Comparison of ENCODE assay signal across 1 cellular context in the genomic region with DNA sequence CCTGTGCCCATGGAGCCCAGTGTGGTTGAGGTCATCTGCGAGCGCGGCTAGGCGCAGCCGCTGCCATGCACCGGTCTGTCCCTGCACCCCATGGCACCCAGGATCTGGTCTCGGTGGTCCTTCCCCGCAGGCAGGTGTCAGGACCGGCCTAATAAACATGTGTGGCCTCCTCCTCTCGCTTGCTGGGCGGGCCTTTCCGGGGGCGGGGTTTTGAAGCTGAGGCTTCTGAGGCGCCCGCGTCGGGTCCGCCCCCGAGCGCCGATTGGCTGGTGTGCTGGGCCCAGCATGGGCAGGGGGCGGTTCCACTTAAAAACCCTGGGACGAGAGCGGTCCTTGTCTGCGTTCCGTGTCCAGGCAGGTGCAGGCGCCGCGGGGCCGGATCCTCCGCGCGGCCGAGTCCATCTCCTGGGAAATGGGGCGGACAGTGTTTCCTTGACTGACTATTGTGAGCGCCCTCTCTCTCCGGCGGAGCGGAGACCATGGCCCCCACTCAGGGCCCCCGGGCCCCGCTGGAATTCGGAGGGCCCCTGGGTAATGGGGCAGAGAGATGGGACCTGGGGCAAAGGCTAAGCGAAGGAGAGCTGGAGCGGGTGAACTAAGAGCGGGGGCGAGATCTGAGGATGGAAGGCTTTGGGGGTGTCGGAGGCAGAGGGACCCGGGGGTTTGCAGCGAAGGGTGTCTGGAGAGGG.
TF ChIP-seq lines count a peak whose summit lies in the region.

A gene (plus strand): TSS at position 336 of the 689 bp plus-strand sequence. CDS start 144 bp downstream, at position 480.

TF ChIP-seq in HepG2, 621 proteins besides CTCF, POLR2A, EP300 and RAD21 (continued from another document and continues in another):
- TF ChIP-seq, protein P1, sequence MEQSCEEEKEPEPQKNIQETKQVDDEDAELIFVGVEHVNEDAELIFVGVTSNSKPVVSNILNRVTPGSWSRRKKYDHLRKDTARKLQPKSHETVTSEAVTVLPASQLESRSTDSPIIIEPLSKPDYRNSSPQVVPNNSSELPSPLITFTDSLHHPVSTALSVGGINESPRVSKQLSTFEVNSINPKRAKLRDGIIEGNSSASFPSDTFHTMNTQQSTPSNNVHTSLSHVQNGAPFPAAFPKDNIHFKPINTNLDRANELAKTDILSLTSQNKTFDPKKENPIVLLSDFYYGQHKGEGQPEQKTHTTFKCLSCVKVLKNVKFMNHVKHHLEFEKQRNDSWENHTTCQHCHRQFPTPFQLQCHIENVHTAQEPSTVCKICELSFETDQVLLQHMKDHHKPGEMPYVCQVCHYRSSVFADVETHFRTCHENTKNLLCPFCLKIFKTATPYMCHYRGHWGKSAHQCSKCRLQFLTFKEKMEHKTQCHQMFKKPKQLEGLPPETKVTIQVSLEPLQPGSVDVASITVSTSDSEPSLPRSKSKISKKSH (CRISPR knock-in tag; IDR thresholded peaks at IDR 0.05; ENCODE audit: borderline replicate concordance) = no peak; the same call in 1 of the 2 replicates
- TF ChIP-seq, protein P2, sequence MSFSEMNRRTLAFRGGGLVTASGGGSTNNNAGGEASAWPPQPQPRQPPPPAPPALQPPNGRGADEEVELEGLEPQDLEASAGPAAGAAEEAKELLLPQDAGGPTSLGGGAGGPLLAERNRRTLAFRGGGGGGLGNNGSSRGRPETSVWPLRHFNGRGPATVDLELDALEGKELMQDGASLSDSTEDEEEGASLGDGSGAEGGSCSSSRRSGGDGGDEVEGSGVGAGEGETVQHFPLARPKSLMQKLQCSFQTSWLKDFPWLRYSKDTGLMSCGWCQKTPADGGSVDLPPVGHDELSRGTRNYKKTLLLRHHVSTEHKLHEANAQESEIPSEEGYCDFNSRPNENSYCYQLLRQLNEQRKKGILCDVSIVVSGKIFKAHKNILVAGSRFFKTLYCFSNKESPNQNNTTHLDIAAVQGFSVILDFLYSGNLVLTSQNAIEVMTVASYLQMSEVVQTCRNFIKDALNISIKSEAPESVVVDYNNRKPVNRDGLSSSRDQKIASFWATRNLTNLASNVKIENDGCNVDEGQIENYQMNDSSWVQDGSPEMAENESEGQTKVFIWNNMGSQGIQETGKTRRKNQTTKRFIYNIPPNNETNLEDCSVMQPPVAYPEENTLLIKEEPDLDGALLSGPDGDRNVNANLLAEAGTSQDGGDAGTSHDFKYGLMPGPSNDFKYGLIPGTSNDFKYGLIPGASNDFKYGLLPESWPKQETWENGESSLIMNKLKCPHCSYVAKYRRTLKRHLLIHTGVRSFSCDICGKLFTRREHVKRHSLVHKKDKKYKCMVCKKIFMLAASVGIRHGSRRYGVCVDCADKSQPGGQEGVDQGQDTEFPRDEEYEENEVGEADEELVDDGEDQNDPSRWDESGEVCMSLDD (CRISPR knock-in tag; IDR thresholded peaks at IDR 0.05; ENCODE audit: borderline replicate concordance) = 0 out of 2 replicates have a peak, but pooled peaks have one; percentile 31
- TF ChIP-seq ZNF225 (CRISPR knock-in tag; IDR thresholded peaks at IDR 0.05) (no peak), KDM5A (IDR thresholded peaks at IDR 0.05; ENCODE audit: borderline replicate concordance, low read length) (peak; percentile 62; the same call in 1 of the 2 replicates), SALL1 (CRISPR knock-in tag; IDR thresholded peaks at IDR 0.05) (peak; percentile 47; the same call in 1 of the 2 replicates), PHB2 (IDR thresholded peaks at IDR 0.05; ENCODE audit: partially characterized antibody) (no peak), ZNF883 (CRISPR knock-in tag; IDR thresholded peaks at IDR 0.05; ENCODE audit: not compliant biosample characterization) (no peak), POLR2AphosphoS5 (IDR thresholded peaks at IDR 0.05; ENCODE audit: low read depth, low read length) (peak; percentile 99), PHF5A (CRISPR knock-in tag; IDR thresholded peaks at IDR 0.05; ENCODE audit: low read depth, unreplicated experiment) (peak; percentile 71), SALL2 (CRISPR knock-in tag; IDR thresholded peaks at IDR 0.05) (peak; percentile 84; the same call in 1 of the 2 replicates), PCBP2 (optimal IDR thresholded peaks at IDR 0.05; ENCODE audit: low read depth, low read length, poor library complexity, severe bottlenecking) (no peak), ZSCAN29 (CRISPR knock-in tag; conservative IDR thresholded peaks at IDR 0.05) (0 out of 2 replicates have a peak, but pooled peaks have one; percentile 70), ZNF709 (CRISPR knock-in tag; IDR thresholded peaks at IDR 0.05) (peak; percentile 45; the same call in 1 of the 2 replicates), HNRNPK (IDR thresholded peaks at IDR 0.05; ENCODE audit: low read depth, low read length, poor library complexity, severe bottlenecking) (no peak), ZNF841 (CRISPR knock-in tag; IDR thresholded peaks at IDR 0.05; ENCODE audit: borderline replicate concordance) (no peak), ZC3H13 (CRISPR knock-in tag; IDR thresholded peaks at IDR 0.05) (peak; percentile 87), SRSF1 (optimal IDR thresholded peaks at IDR 0.05; ENCODE audit: low read depth, low read length) (peak; percentile 92), RFX5 (IDR thresholded peaks at IDR 0.05; ENCODE audit: low read depth, low read length) (0 out of 2 replicates have a peak, but pooled peaks have one; percentile 13), FOSL2 (CRISPR knock-in tag; IDR thresholded peaks at IDR 0.05) (0 out of 2 replicates have a peak, but pooled peaks have one; percentile 9), SP1 (IDR thresholded peaks at IDR 0.05) (no peak), SP1 (CRISPR knock-in tag; IDR thresholded peaks at IDR 0.05) (peak; percentile 87), MYC (CRISPR knock-in tag; IDR thresholded peaks at IDR 0.05; ENCODE audit: borderline replicate concordance) (peak; percentile 53; the same call in 1 of the 2 replicates), KAT7 (CRISPR knock-in tag; IDR thresholded peaks at IDR 0.05; ENCODE audit: borderline replicate concordance) (no peak), MXD4 (CRISPR knock-in tag; IDR thresholded peaks at IDR 0.05) (no peak), GLI4 (CRISPR knock-in tag; IDR thresholded peaks at IDR 0.05; ENCODE audit: borderline replicate concordance) (no peak), REL (CRISPR knock-in tag; conservative IDR thresholded peaks at IDR 0.05) (no peak), ZFP1 (CRISPR knock-in tag; IDR thresholded peaks at IDR 0.05) (no peak), XRCC5 (optimal IDR thresholded peaks at IDR 0.05; ENCODE audit: low read length) (no peak), NFKB2 (CRISPR knock-in tag; IDR thresholded peaks at IDR 0.05; ENCODE audit: borderline replicate concordance) (peak; percentile 36; the same call in 1 of the 2 replicates), ZNF747 (CRISPR knock-in tag; IDR thresholded peaks at IDR 0.05; ENCODE audit: borderline replicate concordance) (0 out of 2 replicates have a peak, but pooled peaks have one; percentile 44), ZBTB3 (CRISPR knock-in tag; IDR thresholded peaks at IDR 0.05; ENCODE audit: borderline replicate concordance, low read depth) (0 out of 2 replicates have a peak, but pooled peaks have one; percentile 31), KDM6A (CRISPR knock-in tag; IDR thresholded peaks at IDR 0.05; ENCODE audit: low read depth) (no peak), YY1 (IDR thresholded peaks at IDR 0.05; ENCODE audit: insufficient read depth, insufficient replicate concordance, low read depth, low read length) (peak; percentile 61)
- TF ChIP-seq, protein P3, sequence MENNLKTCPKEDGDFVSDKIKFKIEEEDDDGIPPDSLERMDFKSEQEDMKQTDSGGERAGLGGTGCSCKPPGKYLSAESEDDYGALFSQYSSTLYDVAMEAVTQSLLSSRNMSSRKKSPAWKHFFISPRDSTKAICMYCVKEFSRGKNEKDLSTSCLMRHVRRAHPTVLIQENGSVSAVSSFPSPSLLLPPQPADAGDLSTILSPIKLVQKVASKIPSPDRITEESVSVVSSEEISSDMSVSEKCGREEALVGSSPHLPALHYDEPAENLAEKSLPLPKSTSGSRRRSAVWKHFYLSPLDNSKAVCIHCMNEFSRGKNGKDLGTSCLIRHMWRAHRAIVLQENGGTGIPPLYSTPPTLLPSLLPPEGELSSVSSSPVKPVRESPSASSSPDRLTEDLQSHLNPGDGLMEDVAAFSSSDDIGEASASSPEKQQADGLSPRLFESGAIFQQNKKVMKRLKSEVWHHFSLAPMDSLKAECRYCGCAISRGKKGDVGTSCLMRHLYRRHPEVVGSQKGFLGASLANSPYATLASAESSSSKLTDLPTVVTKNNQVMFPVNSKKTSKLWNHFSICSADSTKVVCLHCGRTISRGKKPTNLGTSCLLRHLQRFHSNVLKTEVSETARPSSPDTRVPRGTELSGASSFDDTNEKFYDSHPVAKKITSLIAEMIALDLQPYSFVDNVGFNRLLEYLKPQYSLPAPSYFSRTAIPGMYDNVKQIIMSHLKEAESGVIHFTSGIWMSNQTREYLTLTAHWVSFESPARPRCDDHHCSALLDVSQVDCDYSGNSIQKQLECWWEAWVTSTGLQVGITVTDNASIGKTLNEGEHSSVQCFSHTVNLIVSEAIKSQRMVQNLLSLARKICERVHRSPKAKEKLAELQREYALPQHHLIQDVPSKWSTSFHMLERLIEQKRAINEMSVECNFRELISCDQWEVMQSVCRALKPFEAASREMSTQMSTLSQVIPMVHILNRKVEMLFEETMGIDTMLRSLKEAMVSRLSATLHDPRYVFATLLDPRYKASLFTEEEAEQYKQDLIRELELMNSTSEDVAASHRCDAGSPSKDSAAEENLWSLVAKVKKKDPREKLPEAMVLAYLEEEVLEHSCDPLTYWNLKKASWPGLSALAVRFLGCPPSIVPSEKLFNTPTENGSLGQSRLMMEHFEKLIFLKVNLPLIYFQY (CRISPR knock-in tag; IDR thresholded peaks at IDR 0.05; ENCODE audit: borderline replicate concordance) = no peak
- TF ChIP-seq, protein P4, sequence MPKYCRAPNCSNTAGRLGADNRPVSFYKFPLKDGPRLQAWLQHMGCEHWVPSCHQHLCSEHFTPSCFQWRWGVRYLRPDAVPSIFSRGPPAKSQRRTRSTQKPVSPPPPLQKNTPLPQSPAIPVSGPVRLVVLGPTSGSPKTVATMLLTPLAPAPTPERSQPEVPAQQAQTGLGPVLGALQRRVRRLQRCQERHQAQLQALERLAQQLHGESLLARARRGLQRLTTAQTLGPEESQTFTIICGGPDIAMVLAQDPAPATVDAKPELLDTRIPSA (CRISPR knock-in tag; IDR thresholded peaks at IDR 0.05; ENCODE audit: borderline replicate concordance) = 0 out of 2 replicates have a peak, but pooled peaks have one; percentile 16
- TF ChIP-seq, protein P5, sequence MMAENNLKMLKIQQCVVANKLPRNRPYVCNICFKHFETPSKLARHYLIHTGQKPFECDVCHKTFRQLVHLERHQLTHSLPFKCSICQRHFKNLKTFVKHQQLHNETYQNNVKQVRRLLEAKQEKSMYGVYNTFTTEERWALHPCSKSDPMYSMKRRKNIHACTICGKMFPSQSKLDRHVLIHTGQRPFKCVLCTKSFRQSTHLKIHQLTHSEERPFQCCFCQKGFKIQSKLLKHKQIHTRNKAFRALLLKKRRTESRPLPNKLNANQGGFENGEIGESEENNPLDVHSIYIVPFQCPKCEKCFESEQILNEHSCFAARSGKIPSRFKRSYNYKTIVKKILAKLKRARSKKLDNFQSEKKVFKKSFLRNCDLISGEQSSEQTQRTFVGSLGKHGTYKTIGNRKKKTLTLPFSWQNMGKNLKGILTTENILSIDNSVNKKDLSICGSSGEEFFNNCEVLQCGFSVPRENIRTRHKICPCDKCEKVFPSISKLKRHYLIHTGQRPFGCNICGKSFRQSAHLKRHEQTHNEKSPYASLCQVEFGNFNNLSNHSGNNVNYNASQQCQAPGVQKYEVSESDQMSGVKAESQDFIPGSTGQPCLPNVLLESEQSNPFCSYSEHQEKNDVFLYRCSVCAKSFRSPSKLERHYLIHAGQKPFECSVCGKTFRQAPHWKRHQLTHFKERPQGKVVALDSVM (CRISPR knock-in tag; IDR thresholded peaks at IDR 0.05) = 0 out of 2 replicates have a peak, but pooled peaks have one; percentile 43
- TF ChIP-seq, protein P6, sequence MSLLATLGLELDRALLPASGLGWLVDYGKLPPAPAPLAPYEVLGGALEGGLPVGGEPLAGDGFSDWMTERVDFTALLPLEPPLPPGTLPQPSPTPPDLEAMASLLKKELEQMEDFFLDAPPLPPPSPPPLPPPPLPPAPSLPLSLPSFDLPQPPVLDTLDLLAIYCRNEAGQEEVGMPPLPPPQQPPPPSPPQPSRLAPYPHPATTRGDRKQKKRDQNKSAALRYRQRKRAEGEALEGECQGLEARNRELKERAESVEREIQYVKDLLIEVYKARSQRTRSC (CRISPR knock-in tag; IDR thresholded peaks at IDR 0.05; ENCODE audit: low read depth) = peak; percentile 62; the same call in 1 of the 2 replicates
- TF ChIP-seq, protein P7, sequence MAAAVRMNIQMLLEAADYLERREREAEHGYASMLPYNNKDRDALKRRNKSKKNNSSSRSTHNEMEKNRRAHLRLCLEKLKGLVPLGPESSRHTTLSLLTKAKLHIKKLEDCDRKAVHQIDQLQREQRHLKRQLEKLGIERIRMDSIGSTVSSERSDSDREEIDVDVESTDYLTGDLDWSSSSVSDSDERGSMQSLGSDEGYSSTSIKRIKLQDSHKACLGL (CRISPR knock-in tag; IDR thresholded peaks at IDR 0.05) = peak; percentile 55
- TF ChIP-seq, protein P8, sequence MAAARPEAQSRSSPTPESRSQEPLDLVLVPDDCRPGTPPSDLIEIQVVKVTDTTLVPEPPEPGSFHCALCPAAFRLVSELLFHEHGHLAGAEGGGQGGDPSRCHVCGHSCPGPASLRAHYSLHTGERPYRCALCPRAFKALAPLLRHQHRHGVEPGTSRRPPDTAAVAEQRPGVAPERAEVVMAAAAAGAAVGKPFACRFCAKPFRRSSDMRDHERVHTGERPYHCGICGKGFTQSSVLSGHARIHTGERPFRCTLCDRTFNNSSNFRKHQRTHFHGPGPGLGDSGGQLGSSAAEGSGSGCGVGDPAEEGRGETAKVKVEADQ (CRISPR knock-in tag; IDR thresholded peaks at IDR 0.05; ENCODE audit: borderline replicate concordance) = peak; percentile 10
- TF ChIP-seq, protein P9, sequence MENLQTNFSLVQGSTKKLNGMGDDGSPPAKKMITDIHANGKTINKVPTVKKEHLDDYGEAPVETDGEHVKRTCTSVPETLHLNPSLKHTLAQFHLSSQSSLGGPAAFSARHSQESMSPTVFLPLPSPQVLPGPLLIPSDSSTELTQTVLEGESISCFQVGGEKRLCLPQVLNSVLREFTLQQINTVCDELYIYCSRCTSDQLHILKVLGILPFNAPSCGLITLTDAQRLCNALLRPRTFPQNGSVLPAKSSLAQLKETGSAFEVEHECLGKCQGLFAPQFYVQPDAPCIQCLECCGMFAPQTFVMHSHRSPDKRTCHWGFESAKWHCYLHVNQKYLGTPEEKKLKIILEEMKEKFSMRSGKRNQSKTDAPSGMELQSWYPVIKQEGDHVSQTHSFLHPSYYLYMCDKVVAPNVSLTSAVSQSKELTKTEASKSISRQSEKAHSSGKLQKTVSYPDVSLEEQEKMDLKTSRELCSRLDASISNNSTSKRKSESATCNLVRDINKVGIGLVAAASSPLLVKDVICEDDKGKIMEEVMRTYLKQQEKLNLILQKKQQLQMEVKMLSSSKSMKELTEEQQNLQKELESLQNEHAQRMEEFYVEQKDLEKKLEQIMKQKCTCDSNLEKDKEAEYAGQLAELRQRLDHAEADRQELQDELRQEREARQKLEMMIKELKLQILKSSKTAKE (CRISPR knock-in tag; IDR thresholded peaks at IDR 0.05; ENCODE audit: borderline replicate concordance) = no peak
